In the genomic region with DNA sequence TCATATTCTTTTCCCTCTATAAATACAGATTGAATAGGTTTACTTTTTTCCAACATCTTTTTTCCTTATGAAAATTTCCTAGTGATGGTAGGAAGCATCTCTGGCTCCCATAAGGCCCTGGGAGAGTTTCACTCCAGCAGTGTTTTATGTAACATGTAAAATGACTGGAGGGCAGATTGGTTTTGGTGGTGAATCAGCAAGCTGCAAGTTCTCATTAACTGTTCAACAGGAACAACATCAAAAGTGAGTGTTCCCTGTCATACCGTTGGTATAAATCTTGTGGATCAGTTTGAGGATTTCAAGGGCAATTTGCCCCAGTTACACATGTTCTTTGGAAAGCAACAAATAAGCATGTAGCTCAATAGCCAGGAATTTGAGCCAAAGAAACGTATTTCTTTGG, we compare ENCODE assay signal across 2 cellular contexts.
TF ChIP-seq lines count a peak whose summit lies in the region.

No MANE protein-coding gene starts in this region.

TF ChIP-seq in IMR-90, 13 proteins besides CTCF, POLR2A, EP300 and RAD21:
- TF ChIP-seq CEBPB (IDR thresholded peaks at IDR 0.05; ENCODE audit: low read depth, low read length): no peak
- TF ChIP-seq SMC3 (IDR thresholded peaks at IDR 0.05; ENCODE audit: low read depth, low read length): no peak
- TF ChIP-seq, protein P1, sequence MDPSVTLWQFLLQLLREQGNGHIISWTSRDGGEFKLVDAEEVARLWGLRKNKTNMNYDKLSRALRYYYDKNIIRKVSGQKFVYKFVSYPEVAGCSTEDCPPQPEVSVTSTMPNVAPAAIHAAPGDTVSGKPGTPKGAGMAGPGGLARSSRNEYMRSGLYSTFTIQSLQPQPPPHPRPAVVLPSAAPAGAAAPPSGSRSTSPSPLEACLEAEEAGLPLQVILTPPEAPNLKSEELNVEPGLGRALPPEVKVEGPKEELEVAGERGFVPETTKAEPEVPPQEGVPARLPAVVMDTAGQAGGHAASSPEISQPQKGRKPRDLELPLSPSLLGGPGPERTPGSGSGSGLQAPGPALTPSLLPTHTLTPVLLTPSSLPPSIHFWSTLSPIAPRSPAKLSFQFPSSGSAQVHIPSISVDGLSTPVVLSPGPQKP (IDR thresholded peaks at IDR 0.05; ENCODE audit: borderline replicate concordance, low read depth, low read length): no peak
- TF ChIP-seq MXI1 (IDR thresholded peaks at IDR 0.05; ENCODE audit: borderline replicate concordance, low read depth, low read length): no peak
- no peak for TF ChIP-seq RFX5 (IDR thresholded peaks at IDR 0.05; ENCODE audit: low read depth, low read length)
- no peak for TF ChIP-seq FOS (IDR thresholded peaks at IDR 0.05; ENCODE audit: low read depth, low read length)
- no peak for TF ChIP-seq BHLHE40 (IDR thresholded peaks at IDR 0.05; ENCODE audit: low read depth, low read length)

TF ChIP-seq in H1, 55 proteins besides CTCF, POLR2A, EP300 and RAD21:
- TF ChIP-seq TBP (IDR thresholded peaks at IDR 0.05; ENCODE audit: low read depth, low read length) (no peak), SIX5 (IDR thresholded peaks at IDR 0.05; ENCODE audit: low read depth, low read length) (no peak), RBBP5 (IDR thresholded peaks at IDR 0.05; ENCODE audit: borderline replicate concordance, low read depth, low read length) (no peak), KDM5A (IDR thresholded peaks at IDR 0.05; ENCODE audit: low read length) (no peak), RNF2 (IDR thresholded peaks at IDR 0.05; ENCODE audit: borderline replicate concordance, low read depth, low read length, missing control alignments, poor library complexity, severe bottlenecking) (no peak), RFX5 (IDR thresholded peaks at IDR 0.05; ENCODE audit: borderline replicate concordance, low read depth, low read length) (no peak)
- TF ChIP-seq, protein P2, sequence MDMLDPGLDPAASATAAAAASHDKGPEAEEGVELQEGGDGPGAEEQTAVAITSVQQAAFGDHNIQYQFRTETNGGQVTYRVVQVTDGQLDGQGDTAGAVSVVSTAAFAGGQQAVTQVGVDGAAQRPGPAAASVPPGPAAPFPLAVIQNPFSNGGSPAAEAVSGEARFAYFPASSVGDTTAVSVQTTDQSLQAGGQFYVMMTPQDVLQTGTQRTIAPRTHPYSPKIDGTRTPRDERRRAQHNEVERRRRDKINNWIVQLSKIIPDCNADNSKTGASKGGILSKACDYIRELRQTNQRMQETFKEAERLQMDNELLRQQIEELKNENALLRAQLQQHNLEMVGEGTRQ (IDR thresholded peaks at IDR 0.05; ENCODE audit: low read length): no peak
